In the genomic region with DNA sequence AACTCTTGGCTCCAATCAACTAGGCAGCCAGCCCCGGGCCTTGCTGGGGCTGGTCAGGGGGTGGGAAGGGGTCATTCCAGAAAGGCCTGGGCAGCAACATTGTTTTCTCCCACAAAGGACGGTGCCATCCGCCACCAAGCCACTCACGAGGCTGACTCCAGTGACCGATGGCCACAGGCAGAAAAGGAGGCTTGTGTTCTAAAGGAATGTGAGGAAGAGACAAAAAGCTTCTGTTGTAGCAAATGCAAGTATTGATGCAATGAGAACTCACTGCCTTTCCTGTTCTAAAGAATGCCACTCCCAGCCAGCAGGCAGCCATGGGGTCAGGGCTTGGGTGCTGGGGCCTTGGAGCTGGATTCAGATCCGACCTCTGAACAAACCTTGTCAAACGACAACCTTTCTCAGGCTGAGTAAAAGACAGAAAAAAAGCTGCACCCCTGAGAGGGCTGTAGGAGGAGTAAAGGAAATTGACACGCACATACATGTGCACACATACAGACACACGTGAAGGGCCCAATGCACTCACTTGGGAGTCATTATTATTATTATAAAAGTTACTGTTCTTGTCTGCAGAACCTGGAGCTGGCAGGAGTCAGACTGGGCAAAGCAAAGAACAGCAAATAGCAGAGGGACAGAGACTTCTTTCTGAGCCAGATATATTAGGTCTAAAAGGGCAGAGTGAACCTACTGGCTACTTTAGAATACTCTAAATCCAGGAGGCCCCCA, we compare ENCODE assay signal across 1 cellular context.
TF ChIP-seq lines count a peak whose summit lies in the region.

No MANE protein-coding gene starts in this region.

TF ChIP-seq in HepG2, 621 proteins besides CTCF, POLR2A, EP300 and RAD21 (continued from another document):
- TF ChIP-seq, protein P1, sequence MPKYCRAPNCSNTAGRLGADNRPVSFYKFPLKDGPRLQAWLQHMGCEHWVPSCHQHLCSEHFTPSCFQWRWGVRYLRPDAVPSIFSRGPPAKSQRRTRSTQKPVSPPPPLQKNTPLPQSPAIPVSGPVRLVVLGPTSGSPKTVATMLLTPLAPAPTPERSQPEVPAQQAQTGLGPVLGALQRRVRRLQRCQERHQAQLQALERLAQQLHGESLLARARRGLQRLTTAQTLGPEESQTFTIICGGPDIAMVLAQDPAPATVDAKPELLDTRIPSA (CRISPR knock-in tag; IDR thresholded peaks at IDR 0.05; ENCODE audit: borderline replicate concordance): no peak
- TF ChIP-seq SIN3B (IDR thresholded peaks at IDR 0.05; ENCODE audit: low read length) (no peak), JUNB (CRISPR knock-in tag; IDR thresholded peaks at IDR 0.05; ENCODE audit: borderline replicate concordance) (no peak), HDAC2 (CRISPR knock-in tag; IDR thresholded peaks at IDR 0.05) (0 out of 2 replicates have a peak, but pooled peaks have one; percentile 23), KDM6A (CRISPR knock-in tag; IDR thresholded peaks at IDR 0.05; ENCODE audit: low read depth) (no peak), ZNF44 (CRISPR knock-in tag; IDR thresholded peaks at IDR 0.05) (no peak), DMTF1 (CRISPR knock-in tag; IDR thresholded peaks at IDR 0.05) (no peak), BCLAF1 (IDR thresholded peaks at IDR 0.05) (no peak), BHLHE40 (IDR thresholded peaks at IDR 0.05; ENCODE audit: low read length) (no peak), ZNF3 (CRISPR knock-in tag; IDR thresholded peaks at IDR 0.05) (peak; percentile 37; the same call in 1 of the 2 replicates), ZMYM2 (CRISPR knock-in tag; IDR thresholded peaks at IDR 0.05) (peak; percentile 66; the same call in 1 of the 2 replicates), NFE2 (CRISPR knock-in tag; IDR thresholded peaks at IDR 0.05) (no peak), MLXIP (CRISPR knock-in tag; IDR thresholded peaks at IDR 0.05; ENCODE audit: borderline replicate concordance) (no peak), ZFP36L1 (CRISPR knock-in tag; IDR thresholded peaks at IDR 0.05) (no peak), TERF1 (CRISPR knock-in tag; IDR thresholded peaks at IDR 0.05) (no peak), GTF2F1 (IDR thresholded peaks at IDR 0.05; ENCODE audit: low read length) (no peak), ZBTB44 (CRISPR knock-in tag; IDR thresholded peaks at IDR 0.05) (no peak), MYNN (CRISPR knock-in tag; IDR thresholded peaks at IDR 0.05; ENCODE audit: low read depth) (no peak), MXI1 (IDR thresholded peaks at IDR 0.05; ENCODE audit: borderline replicate concordance, low read depth, low read length) (no peak), ZBTB42 (CRISPR knock-in tag; IDR thresholded peaks at IDR 0.05) (no peak), ZNF20 (CRISPR knock-in tag; IDR thresholded peaks at IDR 0.05) (no peak), CCAR2 (optimal IDR thresholded peaks at IDR 0.05; ENCODE audit: low read depth, low read length) (no peak), ZMYM3 (CRISPR knock-in tag; IDR thresholded peaks at IDR 0.05) (peak; percentile 60; the same call in 1 of the 2 replicates), TBX3 (IDR thresholded peaks at IDR 0.05; ENCODE audit: borderline replicate concordance) (no peak), MBD4 (IDR thresholded peaks at IDR 0.05; ENCODE audit: borderline replicate concordance, low read length) (no peak), KDM4B (CRISPR knock-in tag; IDR thresholded peaks at IDR 0.05) (no peak), MZF1 (CRISPR knock-in tag; IDR thresholded peaks at IDR 0.05; ENCODE audit: borderline replicate concordance) (no peak), SOX5 (CRISPR knock-in tag; IDR thresholded peaks at IDR 0.05; ENCODE audit: borderline replicate concordance) (peak; percentile 60; the same call in 1 of the 2 replicates), ZNF879 (CRISPR knock-in tag; IDR thresholded peaks at IDR 0.05) (no peak), E2F5 (CRISPR knock-in tag; conservative IDR thresholded peaks at IDR 0.05) (no peak), POLR2AphosphoS5 (IDR thresholded peaks at IDR 0.05; ENCODE audit: low read depth, low read length) (no peak)
- TF ChIP-seq, protein P2, sequence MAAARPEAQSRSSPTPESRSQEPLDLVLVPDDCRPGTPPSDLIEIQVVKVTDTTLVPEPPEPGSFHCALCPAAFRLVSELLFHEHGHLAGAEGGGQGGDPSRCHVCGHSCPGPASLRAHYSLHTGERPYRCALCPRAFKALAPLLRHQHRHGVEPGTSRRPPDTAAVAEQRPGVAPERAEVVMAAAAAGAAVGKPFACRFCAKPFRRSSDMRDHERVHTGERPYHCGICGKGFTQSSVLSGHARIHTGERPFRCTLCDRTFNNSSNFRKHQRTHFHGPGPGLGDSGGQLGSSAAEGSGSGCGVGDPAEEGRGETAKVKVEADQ (CRISPR knock-in tag; IDR thresholded peaks at IDR 0.05; ENCODE audit: borderline replicate concordance): no peak
- TF ChIP-seq, protein P3, sequence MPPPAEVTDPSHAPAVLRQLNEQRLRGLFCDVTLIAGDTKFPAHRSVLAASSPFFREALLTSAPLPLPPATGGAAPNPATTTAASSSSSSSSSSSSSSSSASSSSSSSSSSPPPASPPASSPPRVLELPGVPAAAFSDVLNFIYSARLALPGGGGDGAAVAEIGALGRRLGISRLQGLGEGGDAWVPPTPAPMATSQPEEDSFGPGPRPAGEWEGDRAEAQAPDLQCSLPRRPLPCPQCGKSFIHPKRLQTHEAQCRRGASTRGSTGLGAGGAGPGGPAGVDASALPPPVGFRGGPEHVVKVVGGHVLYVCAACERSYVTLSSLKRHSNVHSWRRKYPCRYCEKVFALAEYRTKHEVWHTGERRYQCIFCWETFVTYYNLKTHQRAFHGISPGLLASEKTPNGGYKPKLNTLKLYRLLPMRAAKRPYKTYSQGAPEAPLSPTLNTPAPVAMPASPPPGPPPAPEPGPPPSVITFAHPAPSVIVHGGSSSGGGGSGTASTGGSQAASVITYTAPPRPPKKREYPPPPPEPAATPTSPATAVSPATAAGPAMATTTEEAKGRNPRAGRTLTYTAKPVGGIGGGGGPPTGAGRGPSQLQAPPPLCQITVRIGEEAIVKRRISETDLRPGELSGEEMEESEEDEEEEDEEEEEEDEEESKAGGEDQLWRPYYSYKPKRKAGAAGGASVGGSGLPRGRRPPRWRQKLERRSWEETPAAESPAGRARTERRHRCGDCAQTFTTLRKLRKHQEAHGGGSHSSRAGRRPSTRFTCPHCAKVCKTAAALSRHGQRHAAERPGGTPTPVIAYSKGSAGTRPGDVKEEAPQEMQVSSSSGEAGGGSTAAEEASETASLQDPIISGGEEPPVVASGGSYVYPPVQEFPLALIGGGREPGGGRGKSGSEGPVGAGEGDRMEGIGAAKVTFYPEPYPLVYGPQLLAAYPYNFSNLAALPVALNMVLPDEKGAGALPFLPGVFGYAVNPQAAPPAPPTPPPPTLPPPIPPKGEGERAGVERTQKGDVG (CRISPR knock-in tag; IDR thresholded peaks at IDR 0.05; ENCODE audit: borderline replicate concordance): no peak
- TF ChIP-seq, protein P4, sequence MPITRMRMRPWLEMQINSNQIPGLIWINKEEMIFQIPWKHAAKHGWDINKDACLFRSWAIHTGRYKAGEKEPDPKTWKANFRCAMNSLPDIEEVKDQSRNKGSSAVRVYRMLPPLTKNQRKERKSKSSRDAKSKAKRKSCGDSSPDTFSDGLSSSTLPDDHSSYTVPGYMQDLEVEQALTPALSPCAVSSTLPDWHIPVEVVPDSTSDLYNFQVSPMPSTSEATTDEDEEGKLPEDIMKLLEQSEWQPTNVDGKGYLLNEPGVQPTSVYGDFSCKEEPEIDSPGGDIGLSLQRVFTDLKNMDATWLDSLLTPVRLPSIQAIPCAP (CRISPR knock-in tag; IDR thresholded peaks at IDR 0.05; ENCODE audit: low read depth): no peak
TF ChIP-seq in HepG2: peak in this region for 36.
